ENCODE assay signal across 16 cellular contexts in genomic region chr2:179837408-179837807, GRCh38. TPM values are rescaled to one million over a fixed set of nuclear protein-coding genes. Genes with fewer than 3 reads are reported as not detected.
DNase-seq lines count a peak whose midpoint lies in the region; ATAC-seq and TF ChIP-seq lines count a peak whose summit lies in the region.
"Had no signal": no experiment of that assay in that cellular context is flagged by ENCODE, and none has a peak within 500 bp of the region (broad histone marks: within the 10 kb centered on the region; RNA-seq: fewer than 3 reads in every experiment).

No MANE protein-coding gene starts in this region.

- no peaks in the 10 kb centered on the region for H3K9me3 Mint-ChIP-seq in CD14-positive monocyte
- H3K9me3 Mint-ChIP-seq: activated T-cell treated with anti-CD3 and anti-CD28 coated beads, Interleukin-2, amount 50 U/mL, for 72 hours had no signal

- intact Hi-C loops in psoas muscle (cut with DNase I) (no loop called here), CD14-positive monocyte (cut with micrococcal nuclease) (no loop called here)

- peak; percentile 80 to 92 (median 87) for ATAC-seq in psoas muscle
- ATAC-seq in HG02678 (IDR thresholded peaks at IDR 0.05; ENCODE audit: unreplicated experiment) = no peak
- ATAC-seq: activated T-cell treated with anti-CD3 and anti-CD28 coated beads, Interleukin-2, amount 50 U/mL, for 72 hours; stimulated activated naive CD8-positive, alpha-beta T cell treated with anti-CD3 and anti-CD28 coated beads, Interleukin-15, Interleukin-2, amounts not matched to agents 100 U/mL and 50 U/mL, for 24 hours had no signal

- peak; percentile 24 for DNase-seq in GM03348 (ENCODE audit: low spot score)
- DNase-seq in RPMI7951 (ENCODE audit: low read depth) = peak; percentile 56
- peak; percentile 68 for DNase-seq in epithelial cell of esophagus (ENCODE audit: low read depth)
- no peak for DNase-seq in psoas muscle
- DNase-seq in COR-L47 (lab: John Stamatoyannopoulos, UW) = no peak
- DNase-seq in SK-N-DZ (ENCODE audit: low spot score) = no peak
- DNase-seq in CD14-positive monocyte (ENCODE audit: low spot score) = no peak
- DNase-seq: activated CD4-positive, CD25-positive, alpha-beta regulatory T cell; activated T-cell treated with anti-CD3 and anti-CD28 coated beads, Interleukin-2, amount 50 U/mL, for 72 hours; cerebellar nuclear complex; left ventricle myocardium inferior; NCI-H2227 treated with DMSO at 0.1 percent for 48 hours; occipital lobe; SHP77; stimulated activated naive CD8-positive, alpha-beta T cell treated with anti-CD3 and anti-CD28 coated beads, Interleukin-15, Interleukin-2, amounts not matched to agents 100 U/mL and 50 U/mL, for 24 hours had no signal

- H3K4me1 Mint-ChIP-seq in CD14-positive monocyte = no peaks in the 10 kb centered on the region

- peaks cover 0 to 3% (median 2%) of the 10 kb centered on the region in 3 donors for H3K27me3 Mint-ChIP-seq in CD14-positive monocyte (ENCODE audit: low read depth in 3 of 3)

- H3K9me3 ChIP-seq in psoas muscle = no peaks in the 10 kb centered on the region
- H3K9me3 ChIP-seq: left ventricle myocardium inferior had no signal

- TF ChIP-seq CTCF in epithelial cell of esophagus (IDR thresholded peaks at IDR 0.05; ENCODE audit: insufficient read depth, low read depth, low read length, missing control alignments) (no peak), psoas muscle (IDR thresholded peaks at IDR 0.05) (no peak), CD14-positive monocyte (IDR thresholded peaks at IDR 0.05) (no peak)

- no peaks in the 10 kb centered on the region for H3K36me3 ChIP-seq in psoas muscle (ENCODE audit: insufficient read depth in 1 of 2, low read depth in 1 of 2)
- H3K36me3 ChIP-seq: left ventricle myocardium inferior had no signal

- H3K4me3 Mint-ChIP-seq in CD14-positive monocyte = no peak overlapping the region
- H3K4me3 Mint-ChIP-seq: activated T-cell treated with anti-CD3 and anti-CD28 coated beads, Interleukin-2, amount 50 U/mL, for 72 hours had no signal

- peak overlapping the region; percentile 80 for H3K27ac ChIP-seq in psoas muscle
- H3K27ac ChIP-seq: left ventricle myocardium inferior had no signal

- WGBS in psoas muscle, 3 donors = 51 to 63% (median 56%) methylated on average over 4 of the region's 4 CpGs

- no peaks in the 10 kb centered on the region for H3K36me3 Mint-ChIP-seq in CD14-positive monocyte

- no peak overlapping the region for H3K4me3 ChIP-seq in epithelial cell of esophagus (ENCODE audit: low read length)
- peak overlapping the region; percentile 38 for H3K4me3 ChIP-seq in psoas muscle
- H3K4me3 ChIP-seq: left ventricle myocardium inferior had no signal

- H3K27ac Mint-ChIP-seq in CD14-positive monocyte = no peak overlapping the region
- H3K27ac Mint-ChIP-seq: activated T-cell treated with anti-CD3 and anti-CD28 coated beads, Interleukin-2, amount 50 U/mL, for 72 hours had no signal

- no peaks in the 10 kb centered on the region for H3K27me3 ChIP-seq in psoas muscle (ENCODE audit: insufficient read depth in 3 of 3, low read length in 2 of 3)

- peaks cover 5% of the 10 kb centered on the region for H3K4me1 ChIP-seq in psoas muscle
- H3K4me1 ChIP-seq: left ventricle myocardium inferior had no signal

RNA-seq across cellular contexts. Expression of gene ZNF385B, which starts 24.0 kb away (rescaled TPM):
- 0.48 TPM in 1 of 2 replicates, not detected in the other for total RNA-seq in RPMI7951 (2014; rRNA removed; shearing (Covaris generic))
- 10 to 100 TPM; 13.6 to 42.9 (median 19.8) TPM for total RNA-seq in psoas muscle
- polyA plus RNA-seq in psoas muscle = 10 to 100 TPM in 1 of 3 donors, 1 to 10 TPM in 2; 8.8 to 24.9 (median 9.2) TPM
- polyA plus RNA-seq in SK-N-DZ (2014; cell fraction: cytosol; rRNA removed) = 0.15 and 0.33 TPM in 2 replicates
- polyA plus RNA-seq in SK-N-DZ (2014; cell fraction: nucleus; rRNA removed) = 0.46 and 2.2 TPM in 2 replicates
- not detected for polyA plus RNA-seq in CD14-positive monocyte
- total RNA-seq: activated T-cell treated with anti-CD3 and anti-CD28 coated beads, Interleukin-2, amount 50 U/mL, for 72 hours had no signal

Comparison
In these comparisons a context has a peak if more than half of its experiments do, and no peak if none do; other contexts are left out.
1. DNase-seq: peak in GM03348 (single experiment), RPMI7951 (single experiment) and epithelial cell of esophagus (single experiment); none in psoas muscle (0 of 2), COR-L47 (single experiment), SK-N-DZ (single experiment) and CD14-positive monocyte (single experiment).